24 cellular contexts compared by ENCODE assay signal in genomic region chr17:8905256-8905778, GRCh38. TPM values are rescaled to one million over a fixed set of nuclear protein-coding genes. Genes with fewer than 3 reads are reported as not detected.
DNase-seq lines count a peak whose midpoint lies in the region; ATAC-seq and TF ChIP-seq lines count a peak whose summit lies in the region.
"Had no signal": no experiment of that assay in that cellular context is flagged by ENCODE, and none has a peak within 500 bp of the region (broad histone marks: within the 10 kb centered on the region; RNA-seq: fewer than 3 reads in every experiment).

No MANE protein-coding gene starts in this region.

- DNase-seq in cardiac septum (ENCODE audit: low spot score) = peak; percentile 31
- no peak for DNase-seq in Right ventricle myocardium inferior (ENCODE audit: missing footprints)
- DNase-seq in mucosa of gallbladder (ENCODE audit: low spot score) = peak; percentile 7
- DNase-seq in tibial artery = no peak
- DNase-seq: amygdala; dermis blood vessel endothelial cell; DMS79 treated with DMSO at 0.1 percent for 48 hours; NCI-H187; NCI-H2227 treated with DMSO at 0.1 percent for 48 hours; NCI-H82; ovary; PC-3; right cardiac atrium; SIG-M5; stimulated activated CD4-positive, alpha-beta T cell treated with anti-CD3 and anti-CD28 coated beads, Interleukin-12 subunit alpha, Interleukin-12 subunit beta, amount 100 ng/mL, for 4 hours had no signal

- no peak overlapping the region for H3K27ac ChIP-seq in tibial artery
- H3K27ac ChIP-seq: ovary, suprapubic skin had no signal

- H3K9me3 Mint-ChIP-seq in activated T-helper 17 cell treated with anti-CD3 and anti-CD28 coated beads, Interleukin-2, amount 50 U/mL, for 72 hours = no peaks in the 10 kb centered on the region
- H3K9me3 Mint-ChIP-seq: activated T-helper 1 cell treated with anti-CD3 and anti-CD28 coated beads, Interleukin-12 subunit alpha, Interleukin-12 subunit beta, Interleukin-2, Interleukin-4 antibody, amounts not matched to agents 30 ng/mL and 10 ng/mL and 1 ng/mL, durations not matched to agents 14 hours and 24 hours and 36 hours; T-helper 1 cell treated with Interleukin-12 subunit alpha and Interleukin-12 subunit beta and Interleukin-4 antibody, amounts not matched to agents 30 μg/mL and 1 μg/mL, for 36 hours had no signal

- H3K27ac Mint-ChIP-seq in activated T-helper 17 cell treated with anti-CD3 and anti-CD28 coated beads, Interleukin-2, amount 50 U/mL, for 72 hours = peak overlapping the region; percentile 37
- H3K27ac Mint-ChIP-seq: activated T-helper 1 cell treated with anti-CD3 and anti-CD28 coated beads, Interleukin-12 subunit alpha, Interleukin-12 subunit beta, Interleukin-2, Interleukin-4 antibody, amounts not matched to agents 30 ng/mL and 10 ng/mL and 1 ng/mL, durations not matched to agents 14 hours and 24 hours and 36 hours; T-helper 1 cell treated with Interleukin-12 subunit alpha and Interleukin-12 subunit beta and Interleukin-4 antibody, amounts not matched to agents 30 μg/mL and 1 μg/mL, for 36 hours had no signal

- peaks cover 15% of the 10 kb centered on the region for H3K4me1 Mint-ChIP-seq in activated T-helper 17 cell treated with anti-CD3 and anti-CD28 coated beads, Interleukin-2, amount 50 U/mL, for 72 hours

- ATAC-seq in Right ventricle myocardium inferior (no peak), GM19455 (IDR thresholded peaks at IDR 0.05; ENCODE audit: unreplicated experiment) (no peak), GM21825 (IDR thresholded peaks at IDR 0.05; ENCODE audit: unreplicated experiment) (no peak)
- no peak for ATAC-seq in activated T-helper 17 cell treated with anti-CD3 and anti-CD28 coated beads, Interleukin-2, amount 50 U/mL, for 72 hours (replicated peaks)
- ATAC-seq: PC-3, right cardiac atrium had no signal

- H3K9me3 ChIP-seq in tibial artery = no peaks in the 10 kb centered on the region
- H3K9me3 ChIP-seq: HAP-1, ovary, suprapubic skin had no signal

- H3K4me3 ChIP-seq in tibial artery = no peak overlapping the region
- H3K4me3 ChIP-seq: HAP-1, ovary, suprapubic skin had no signal

- peaks cover 0 to 28% of the 10 kb centered on the region in 2 donors for H3K27me3 ChIP-seq in tibial artery
- H3K27me3 ChIP-seq: ovary had no signal

- intact Hi-C loops in cardiac septum (cut with DNase I) = no loop called here
- intact Hi-C loops in Right ventricle myocardium inferior (cut with DNase I) = no loop called here
- intact Hi-C loops in tibial artery (cut with DNase I; ENCODE audit: low total_unique reads) = no loop called here

- no peaks in the 10 kb centered on the region for H3K27me3 Mint-ChIP-seq in activated T-helper 17 cell treated with anti-CD3 and anti-CD28 coated beads, Interleukin-2, amount 50 U/mL, for 72 hours

- H3K4me1 ChIP-seq in tibial artery = no peaks in the 10 kb centered on the region
- H3K4me1 ChIP-seq: HAP-1, suprapubic skin had no signal

- peaks cover 97% of the 10 kb centered on the region for H3K36me3 Mint-ChIP-seq in activated T-helper 17 cell treated with anti-CD3 and anti-CD28 coated beads, Interleukin-2, amount 50 U/mL, for 72 hours (ENCODE audit: low read depth)

- no peak for TF ChIP-seq CTCF in tibial artery (IDR thresholded peaks at IDR 0.05)

- H3K36me3 ChIP-seq in tibial artery = no peaks in the 10 kb centered on the region
- H3K36me3 ChIP-seq: HAP-1, ovary, suprapubic skin had no signal

- no peak overlapping the region for H3K4me3 Mint-ChIP-seq in activated T-helper 17 cell treated with anti-CD3 and anti-CD28 coated beads, Interleukin-2, amount 50 U/mL, for 72 hours
- H3K4me3 Mint-ChIP-seq: activated T-helper 1 cell treated with anti-CD3 and anti-CD28 coated beads, Interleukin-12 subunit alpha, Interleukin-12 subunit beta, Interleukin-2, Interleukin-4 antibody, amounts not matched to agents 30 ng/mL and 10 ng/mL and 1 ng/mL, durations not matched to agents 14 hours and 24 hours and 36 hours; T-helper 1 cell treated with Interleukin-12 subunit alpha and Interleukin-12 subunit beta and Interleukin-4 antibody, amounts not matched to agents 30 μg/mL and 1 μg/mL, for 36 hours had no signal

RNA-seq across cellular contexts. Expression of gene PIK3R6, which starts 37.8 kb away (rescaled TPM):
- total RNA-seq in cardiac septum = 1.00 TPM
- 0.78 TPM for total RNA-seq in Right ventricle myocardium inferior
- 1 to 10 TPM; 4.6 to 7.6 TPM for total RNA-seq in activated T-helper 17 cell treated with anti-CD3 and anti-CD28 coated beads, Interleukin-2, amount 50 U/mL, for 72 hours
- 2.8 TPM for total RNA-seq in mucosa of gallbladder
- total RNA-seq: dermis blood vessel endothelial cell, fibroblast of villous mesenchyme, HT-29, PC-3 had no signal

Comparison
In these comparisons a context has a peak if more than half of its experiments do, and no peak if none do; other contexts are left out.
1. DNase-seq: peak in cardiac septum (single experiment) and mucosa of gallbladder (single experiment); none in Right ventricle myocardium inferior (single experiment) and tibial artery (0 of 2).